Comparison of ENCODE assay signal across 13 cellular contexts in genomic region chr2:134247679-134248078, GRCh38. TPM values are rescaled to one million over a fixed set of nuclear protein-coding genes. Genes with fewer than 3 reads are reported as not detected.
A peak's percentile ranks its signal among the peaks of the same experiment; 100 is the strongest.
DNase-seq lines count a peak whose midpoint lies in the region; ATAC-seq and TF ChIP-seq lines count a peak whose summit lies in the region.
"Had no signal": no experiment of that assay in that cellular context is flagged by ENCODE, and none has a peak within 500 bp of the region (broad histone marks: within the 10 kb centered on the region; RNA-seq: fewer than 3 reads in every experiment).

No MANE protein-coding gene starts in this region.

- intact Hi-C loops in natural killer cell (cut with micrococcal nuclease), result loop anchor here (5.0 to 10.0 kb wide), 3 partner anchors 40 to 363 kb away; no protein-coding TSS in a partner anchor
- intact Hi-C loops in breast epithelium (cut with DNase I; ENCODE audit: low total_unique reads), result loop anchor here (5.0 to 10.0 kb wide), 2 partner anchors 125 to 363 kb away; no protein-coding TSS in a partner anchor
- intact Hi-C loops in left ventricle myocardium superior (cut with micrococcal nuclease), result loop anchor here (10.0 kb wide), 1 partner anchor 167 kb away; no protein-coding TSS in a partner anchor

- no peaks in the 10 kb centered on the region for H3K9me3 ChIP-seq in Karpas-422 (ENCODE audit: low read length)
- no peaks in the 10 kb centered on the region for H3K9me3 ChIP-seq in breast epithelium
- H3K9me3 ChIP-seq: HAP-1 had no signal

- no peaks in the 10 kb centered on the region; the same call in 1 of the 2 replicates for H4K20me1 ChIP-seq in Karpas-422 (ENCODE audit: insufficient read depth, low read depth, low read length)

- no peak overlapping the region for H3K4me3 Mint-ChIP-seq in natural killer cell
- H3K4me3 Mint-ChIP-seq: nephron progenitor cell had no signal

- H3K27ac ChIP-seq in Karpas-422 (ENCODE audit: low read length), result no peak overlapping the region
- H3K27ac ChIP-seq in breast epithelium, result no peak overlapping the region

- no peak overlapping the region for H3K4me2 ChIP-seq in Karpas-422 (ENCODE audit: low read depth, low read length, poor library complexity, severe bottlenecking)

- peaks cover 71 to 76% of the 10 kb centered on the region in 2 donors for H3K4me1 Mint-ChIP-seq in natural killer cell

- H3K36me3 ChIP-seq in Karpas-422 (ENCODE audit: insufficient read depth, low read length) (no peaks in the 10 kb centered on the region), breast epithelium (no peaks in the 10 kb centered on the region)
- H3K36me3 ChIP-seq: HAP-1 had no signal

- no peaks in the 10 kb centered on the region for H3K27me3 ChIP-seq in Karpas-422 (ENCODE audit: low read length)
- H3K27me3 ChIP-seq in breast epithelium, result no peaks in the 10 kb centered on the region

- H3K27me3 Mint-ChIP-seq in natural killer cell (ENCODE audit: low read depth in 2 of 2), result peaks cover 0 to 7% of the 10 kb centered on the region in 2 donors

- no peaks in the 10 kb centered on the region; the same call in 1 of the 2 replicates for H3K79me2 ChIP-seq in Karpas-422 (ENCODE audit: low read length)

- TF ChIP-seq CTCF in GM12865 (IDR thresholded peaks at IDR 0.05; ENCODE audit: insufficient read depth, low read depth, low read length, missing control alignments) (no peak), natural killer cell (IDR thresholded peaks at IDR 0.05) (no peak), breast epithelium (IDR thresholded peaks at IDR 0.05) (no peak)

- H3K4me3 ChIP-seq in GM12865 (ENCODE audit: low read depth, low read length), result no peak overlapping the region
- H3K4me3 ChIP-seq in Karpas-422 (ENCODE audit: low read length), result no peak overlapping the region
- H3K4me3 ChIP-seq in breast epithelium, result no peak overlapping the region
- H3K4me3 ChIP-seq: HAP-1 had no signal

- no peak overlapping the region for H2AFZ ChIP-seq in Karpas-422 (ENCODE audit: low read length)

- no peak overlapping the region for H3K27ac Mint-ChIP-seq in natural killer cell
- H3K27ac Mint-ChIP-seq: nephron progenitor cell had no signal

- 0 out of 2 replicates have a peak overlapping the region, but pooled peaks have one; percentile 11 for H3K9ac ChIP-seq in Karpas-422 (ENCODE audit: low read length)

- ATAC-seq in GM19452 (IDR thresholded peaks at IDR 0.05; ENCODE audit: unreplicated experiment) (peak; percentile 39), HG02884 (IDR thresholded peaks at IDR 0.05; ENCODE audit: unreplicated experiment) (peak; percentile 40), natural killer cell (no peak), left ventricle myocardium superior (no peak)

- no peaks in the 10 kb centered on the region for H3K36me3 Mint-ChIP-seq in natural killer cell

- no peaks in the 10 kb centered on the region for H3K9me3 Mint-ChIP-seq in natural killer cell
- H3K9me3 Mint-ChIP-seq: nephron progenitor cell had no signal

- no peak for TF ChIP-seq POLR2A in breast epithelium (IDR thresholded peaks at IDR 0.05)

- H3K9me2 ChIP-seq in Karpas-422 (replicated peaks; ENCODE audit: insufficient read depth, low read length), result no peaks in the 10 kb centered on the region

- H3K4me1 ChIP-seq in Karpas-422 (ENCODE audit: low read length) (peaks cover 77% of the 10 kb centered on the region), breast epithelium (no peaks in the 10 kb centered on the region)

- DNase-seq in GM12865 (ENCODE audit: low read depth) (peak; percentile 73), Karpas-422 (no peak), natural killer cell (no peak), breast epithelium (ENCODE audit: low spot score in 2 of 2) (no peak), medulla oblongata (ENCODE audit: extremely low spot score) (no peak), left ventricle myocardium superior (no peak)
- DNase-seq: activated effector memory CD4-positive, alpha-beta T cell treated with anti-CD3 and anti-CD28 coated beads, Interleukin-2, amount 50 U/mL, for 16 hours; cerebellar nuclear complex; nephron progenitor cell; SHP77 treated with DMSO at 0.1 percent for 48 hours had no signal

RNA-seq across cellular contexts. Expression of gene MGAT5, which starts 6.2 kb away (rescaled TPM):
- 22.2 and 22.7 TPM in 2 replicates for total RNA-seq in Karpas-422 (2014; rRNA removed; shearing (Covaris generic); ENCODE audit: low replicate concordance)
- total RNA-seq in natural killer cell (10 to 100 TPM; 39.7 to 58.2 (median 57.0) TPM), breast epithelium (10 to 100 TPM; 30.5 to 42.6 (median 34.4) TPM), left ventricle myocardium superior (98.1 TPM)

Comparison
In these comparisons a context has a peak if more than half of its experiments do, and no peak if none do; other contexts are left out.
1. ATAC-seq: peak in GM19452 (single experiment) and HG02884 (single experiment); none in natural killer cell (0 of 3) and left ventricle myocardium superior (single experiment).